8 cellular contexts compared by ENCODE assay signal in genomic region chr3:195659136-195659533, GRCh38.
DNase-seq lines count a peak whose midpoint lies in the region; ATAC-seq and TF ChIP-seq lines count a peak whose summit lies in the region.
"Not testable (repeated sequence)": the region's sequence is repeated elsewhere in the genome, so short reads cannot be mapped to it uniquely, and the experiment has no call there.

No MANE protein-coding gene starts in this region.

- not testable (repeated sequence) for ATAC-seq in naive B cell (ENCODE audit: low read depth in 2 of 2)

- not testable (repeated sequence) for H3K27me3 Mint-ChIP-seq in activated CD4-positive, alpha-beta T cell treated with anti-CD3 and anti-CD28 coated beads, Interleukin-2, amount 10 ng/mL, durations not matched to agents 24 days and 14 days; naive B cell

- H3K4me3 ChIP-seq in ACC112 (ENCODE audit: low read depth, low read length) (peak overlapping the region; percentile 77), OCI-LY3 (ENCODE audit: low read length) (peak overlapping the region; percentile 62; the same call in 1 of the 2 replicates), adipocyte (ENCODE audit: low read length) (peak overlapping the region; percentile 70), epithelial cell of proximal tubule (ENCODE audit: low read depth, low read length) (peak overlapping the region; percentile 42), skeletal muscle satellite cell (ENCODE audit: low read length) (peak overlapping the region; percentile 57)

- not testable (repeated sequence) for H3K27me3 ChIP-seq in ACC112 (ENCODE audit: insufficient read depth, low read length); OCI-LY3 (ENCODE audit: low read depth, low read length); adipocyte (replicated peaks; ENCODE audit: control insufficient read depth, insufficient read depth, low read length); skeletal muscle satellite cell (ENCODE audit: control insufficient read depth, insufficient read depth, low read length)

- not testable (repeated sequence) for H3K27ac Mint-ChIP-seq in activated CD4-positive, alpha-beta T cell treated with anti-CD3 and anti-CD28 coated beads, Interleukin-2, amount 10 ng/mL, durations not matched to agents 24 days and 14 days; naive B cell

- H4K20me1 ChIP-seq in OCI-LY3 (ENCODE audit: insufficient read depth, low read length): not testable (repeated sequence)

- not testable (repeated sequence) for H3K36me3 ChIP-seq in ACC112 (ENCODE audit: insufficient read depth, low read length); ES-I3 (ENCODE audit: insufficient read depth, low read length); OCI-LY3 (replicated peaks; ENCODE audit: low read depth, low read length); adipocyte (ENCODE audit: control insufficient read depth, insufficient read depth, low read length, severe bottlenecking); skeletal muscle satellite cell (ENCODE audit: insufficient read depth, low read length)

- not testable (repeated sequence) for H3K9me3 Mint-ChIP-seq in activated CD4-positive, alpha-beta T cell treated with anti-CD3 and anti-CD28 coated beads, Interleukin-2, amount 10 ng/mL, durations not matched to agents 24 days and 14 days; naive B cell

- H2AFZ ChIP-seq in ACC112 (ENCODE audit: low read length, unreplicated experiment); OCI-LY3 (ENCODE audit: low read depth, low read length): not testable (repeated sequence)

- H3K4me2 ChIP-seq in OCI-LY3 (ENCODE audit: low read length) (peak overlapping the region; percentile 56), skeletal muscle satellite cell (ENCODE audit: low read length) (peak overlapping the region; percentile 72)

- not testable (repeated sequence) for H3K4me1 ChIP-seq in ACC112 (ENCODE audit: control insufficient read depth, insufficient read depth, low read length, unreplicated experiment); ES-I3 (ENCODE audit: insufficient read depth, low read length); OCI-LY3 (ENCODE audit: low read length); adipocyte (ENCODE audit: control insufficient read depth, insufficient read depth, low read length); skeletal muscle satellite cell (ENCODE audit: control insufficient read depth, insufficient read depth, low read length)

- not testable (repeated sequence) for H3K27ac ChIP-seq in ACC112 (ENCODE audit: low read depth, low read length); OCI-LY3 (ENCODE audit: low read length)

- H3K9me3 ChIP-seq in ES-I3 (ENCODE audit: control insufficient read depth, insufficient read depth, low read length); OCI-LY3 (ENCODE audit: insufficient read depth, low read length); adipocyte (ENCODE audit: control insufficient read depth, low read length); skeletal muscle satellite cell (replicated peaks; ENCODE audit: low read length): not testable (repeated sequence)

- TF ChIP-seq CTCF in OCI-LY3 (IDR thresholded peaks at IDR 0.05; ENCODE audit: low read depth, low read length); epithelial cell of proximal tubule (conservative IDR thresholded peaks at IDR 0.05; ENCODE audit: low read depth, low read length): not testable (repeated sequence)

- DNase-seq in activated CD4-positive, alpha-beta T cell treated with anti-CD3 and anti-CD28 coated beads, Interleukin-2, amount 10 ng/mL, durations not matched to agents 24 days and 14 days; adipocyte (ENCODE audit: low read depth); epithelial cell of proximal tubule (ENCODE audit: low read depth); naive B cell: not testable (repeated sequence)

- H3K36me3 Mint-ChIP-seq in activated CD4-positive, alpha-beta T cell treated with anti-CD3 and anti-CD28 coated beads, Interleukin-2, amount 10 ng/mL, durations not matched to agents 24 days and 14 days (ENCODE audit: low read depth); naive B cell: not testable (repeated sequence)

- not testable (repeated sequence) for H3K4me1 Mint-ChIP-seq in activated CD4-positive, alpha-beta T cell treated with anti-CD3 and anti-CD28 coated beads, Interleukin-2, amount 10 ng/mL, durations not matched to agents 24 days and 14 days; naive B cell

- not testable (repeated sequence) for H3K79me2 ChIP-seq in ACC112 (ENCODE audit: control insufficient read depth, insufficient read depth, low read length, unreplicated experiment); OCI-LY3 (ENCODE audit: low read length)

- peak overlapping the region; percentile 63 for H3K4me3 Mint-ChIP-seq in activated CD4-positive, alpha-beta T cell treated with anti-CD3 and anti-CD28 coated beads, Interleukin-2, amount 10 ng/mL, durations not matched to agents 24 days and 14 days
- H3K4me3 Mint-ChIP-seq in naive B cell: peak overlapping the region in 7 of 8 donors; percentile 22 to 83 (median 45)

- intact Hi-C loops in activated CD4-positive, alpha-beta T cell treated with anti-CD3 and anti-CD28 coated beads, Interleukin-2, amount 10 ng/mL, durations not matched to agents 24 days and 14 days (cut with micrococcal nuclease): not testable (repeated sequence)

- H3K9ac ChIP-seq in ES-I3 (ENCODE audit: low read depth, low read length): peak overlapping the region; percentile 33; the same call in 1 of the 2 replicates
- not testable (repeated sequence) for H3K9ac ChIP-seq in OCI-LY3 (ENCODE audit: low read length); adipocyte (ENCODE audit: low read length); skeletal muscle satellite cell (ENCODE audit: low read depth, low read length)
